13 cellular contexts compared by ENCODE assay signal in the genomic region with DNA sequence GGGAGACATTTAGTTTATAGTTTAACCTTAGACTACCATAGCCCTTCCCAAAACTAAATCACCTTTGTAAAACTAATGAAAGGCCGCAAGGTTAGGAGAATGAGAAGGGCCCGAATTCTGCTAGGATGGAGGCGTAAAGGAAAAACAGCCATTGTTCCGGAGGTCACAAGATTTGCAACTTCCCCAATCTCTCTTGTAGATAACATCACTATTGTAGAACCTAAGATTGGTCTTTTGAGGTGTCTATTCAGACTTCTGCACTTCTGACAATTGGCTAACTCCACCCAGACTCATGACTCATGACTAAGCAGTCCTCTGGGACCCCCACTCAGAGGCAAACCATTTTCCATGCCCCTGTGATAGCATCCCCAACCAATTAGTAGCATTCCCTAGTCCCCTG.
"Had no signal": no experiment of that assay in that cellular context is flagged by ENCODE, and none has a peak within 500 bp of the region (broad histone marks: within the 10 kb centered on the region; RNA-seq: fewer than 3 reads in every experiment).

No MANE protein-coding gene starts in this region.

- DNase-seq: activated naive CD4-positive, alpha-beta T cell treated with anti-CD3 and anti-CD28 coated beads for 36 hours; activated naive CD8-positive, alpha-beta T cell treated with anti-CD3 and anti-CD28 coated beads, Interleukin-2, amount 50 U/mL, for 24 hours; dermis blood vessel endothelial cell; midbrain; ovary; sigmoid colon; stimulated activated CD4-positive, alpha-beta T cell treated with anti-CD3 and anti-CD28 coated beads, Interleukin-2, amount 100 ng/mL, for 24 hours; thyroid gland had no signal

- H3K4me1 ChIP-seq: ascending aorta, thyroid gland had no signal

- ATAC-seq: activated CD4-positive, CD25-positive, alpha-beta regulatory T cell treated with anti-CD3 and anti-CD28 coated beads, Interleukin-2, amount 50 U/mL, for 24 hours; activated naive CD8-positive, alpha-beta T cell treated with anti-CD3 and anti-CD28 coated beads, Interleukin-2, amount 50 U/mL, for 24 hours; left lobe of liver had no signal

- H3K27me3 ChIP-seq: ascending aorta, ovary, sigmoid colon, thyroid gland had no signal

- FAIRE-seq: keratinocyte, urothelium cell line had no signal

- H3K36me3 ChIP-seq: ascending aorta, ovary had no signal

- H3K4me3 ChIP-seq: ascending aorta, ovary, sigmoid colon, thyroid gland had no signal

- H3K9me3 ChIP-seq: ascending aorta, ovary, sigmoid colon, thyroid gland had no signal

- H3K27ac ChIP-seq: ascending aorta, ovary, sigmoid colon, thyroid gland had no signal
